Comparison of ENCODE assay signal across 29 cellular contexts in the genomic region with DNA sequence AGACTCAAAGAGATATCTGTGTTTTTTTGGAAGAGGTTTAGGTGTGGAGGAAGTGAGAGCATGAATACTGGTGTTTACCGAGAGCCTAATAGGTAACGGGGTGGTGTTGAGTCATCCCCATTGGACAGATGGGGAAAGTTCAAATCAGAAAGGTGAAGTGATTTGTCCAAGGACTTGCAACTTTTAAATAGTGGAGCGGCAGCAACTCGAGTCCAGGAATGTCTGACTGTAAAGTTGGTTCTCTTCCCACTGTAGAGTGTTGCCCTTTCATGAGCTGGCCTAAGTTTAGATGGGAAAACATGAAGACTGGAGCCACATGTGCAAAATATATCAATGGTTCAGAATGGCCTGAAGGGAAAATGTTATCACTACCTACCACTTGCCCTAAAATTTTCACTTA.
DNase-seq lines count a peak whose midpoint lies in the region; ATAC-seq and TF ChIP-seq lines count a peak whose summit lies in the region.
"Had no signal": no experiment of that assay in that cellular context is flagged by ENCODE, and none has a peak within 500 bp of the region (broad histone marks: within the 10 kb centered on the region; RNA-seq: fewer than 3 reads in every experiment).

No MANE protein-coding gene starts in this region.

- H3K36me3 ChIP-seq in left ventricle myocardium inferior (peaks cover 17% of the 10 kb centered on the region), rectal smooth muscle tissue (ENCODE audit: control insufficient read depth, insufficient read depth, low read length) (no peaks in the 10 kb centered on the region), Karpas-422 (ENCODE audit: insufficient read depth, low read length) (no peaks in the 10 kb centered on the region)
- H3K36me3 ChIP-seq: vagina had no signal

- no peaks in the 10 kb centered on the region for H4K20me1 ChIP-seq in Karpas-422 (ENCODE audit: insufficient read depth, low read depth, low read length)

- H2AFZ ChIP-seq in Karpas-422 (ENCODE audit: low read length) = no peak overlapping the region

- DNase-seq in AG20443 (ENCODE audit: low spot score) (peak; percentile 13), left ventricle myocardium inferior (no peak), COR-L47 (lab: John Stamatoyannopoulos, UW) (no peak), caudate nucleus (lab: John Stamatoyannopoulos, UW) (no peak), Karpas-422 (no peak), SKM-1 (lab: John Stamatoyannopoulos, UW; ENCODE audit: unreplicated experiment) (no peak)
- DNase-seq: activated CD4-positive, alpha-beta memory T cell treated with anti-CD3 and anti-CD28 coated beads, Interleukin-2, amount 10 ng/mL, durations not matched to agents 7 days and 5 days; activated CD4-positive, CD25-positive, alpha-beta regulatory T cell treated with anti-CD3 and anti-CD28 coated beads, Interleukin-2, amount 50 U/mL, for 72 hours; activated naive CD4-positive, alpha-beta T cell treated with anti-CD3 and anti-CD28 coated beads, Interleukin-2, amount 50 U/mL, for 16 hours; amygdala; CD4-positive, alpha-beta memory T cell; cortex of kidney; effector memory CD4-positive, alpha-beta T cell; glutamatergic neuron; islet precursor cell; midbrain; naive thymus-derived CD8-positive, alpha-beta T cell; NCI-H1105; NCI-H1930; NCI-H524 treated with DMSO at 0.1 percent for 48 hours; NK-92 treated with Interleukin-12 subunit alpha and Interleukin-12 subunit beta, amount 100 ng/mL, for 24 hours; nucleus accumbens; small intestine; stimulated activated CD4-positive, alpha-beta T cell treated with anti-CD3 and anti-CD28 coated beads, Interleukin-1b, Interleukin-23, amount 100 ng/mL, for 48 hours; stimulated activated naive CD8-positive, alpha-beta T cell treated with anti-CD3 and anti-CD28 coated beads, Interleukin-15, Interleukin-2, amounts not matched to agents 100 U/mL and 50 U/mL, for 24 hours had no signal

- no peak overlapping the region for H3K4me2 ChIP-seq in Karpas-422 (ENCODE audit: low read depth, low read length, poor library complexity, severe bottlenecking)

- no peaks in the 10 kb centered on the region for H3K9me3 ChIP-seq in left ventricle myocardium inferior (replicated peaks)
- H3K9me3 ChIP-seq in Karpas-422 (ENCODE audit: low read length) = no peaks in the 10 kb centered on the region
- H3K9me3 ChIP-seq: vagina had no signal

- H3K27ac ChIP-seq in left ventricle myocardium inferior (replicated peaks) (peak overlapping the region; percentile 25), rectal smooth muscle tissue (ENCODE audit: low read depth, low read length) (peak overlapping the region; percentile 79), caudate nucleus (ENCODE audit: low read depth, low read length) (no peak overlapping the region), Karpas-422 (ENCODE audit: low read length) (no peak overlapping the region)
- H3K27ac ChIP-seq: vagina had no signal

- no peak for ATAC-seq in SK-N-SH treated with all-trans-retinoic acid at 6 μM for 48 hours
- ATAC-seq: K562; naive thymus-derived CD8-positive, alpha-beta T cell; stimulated activated naive CD8-positive, alpha-beta T cell treated with anti-CD3 and anti-CD28 coated beads, Interleukin-15, Interleukin-2, amounts not matched to agents 100 U/mL and 50 U/mL, for 24 hours had no signal

- H3K79me2 ChIP-seq in Karpas-422 (ENCODE audit: low read length) = no peaks in the 10 kb centered on the region

- H3K9ac ChIP-seq in rectal smooth muscle tissue (ENCODE audit: low read length) (no peak overlapping the region), Karpas-422 (ENCODE audit: low read length) (no peak overlapping the region)

- H3K4me3 ChIP-seq in left ventricle myocardium inferior = no peak overlapping the region
- no peak overlapping the region for H3K4me3 ChIP-seq in rectal smooth muscle tissue (ENCODE audit: low read length)
- H3K4me3 ChIP-seq in Karpas-422 (ENCODE audit: low read length) = no peak overlapping the region
- H3K4me3 ChIP-seq: K562, vagina had no signal

- no peaks in the 10 kb centered on the region for H3K27me3 ChIP-seq in left ventricle myocardium inferior (ENCODE audit: low read depth)
- no peaks in the 10 kb centered on the region for H3K27me3 ChIP-seq in rectal smooth muscle tissue (ENCODE audit: control insufficient read depth, insufficient read depth, low read length)
- H3K27me3 ChIP-seq in Karpas-422 (ENCODE audit: low read length) = no peaks in the 10 kb centered on the region
- H3K27me3 ChIP-seq: vagina had no signal

- no peak for TF ChIP-seq CTCF in left ventricle myocardium inferior (IDR thresholded peaks at IDR 0.05; ENCODE audit: borderline replicate concordance)

- H3K4me1 ChIP-seq in left ventricle myocardium inferior (peaks cover 11% of the 10 kb centered on the region), rectal smooth muscle tissue (ENCODE audit: control insufficient read depth, insufficient read depth, low read length) (peaks cover 19% of the 10 kb centered on the region), Karpas-422 (ENCODE audit: low read length) (no peaks in the 10 kb centered on the region)

- intact Hi-C loops in left ventricle myocardium inferior (cut with micrococcal nuclease) = no loop called here

- no peaks in the 10 kb centered on the region for H3K9me2 ChIP-seq in Karpas-422 (replicated peaks; ENCODE audit: insufficient read depth, low read length)

TF ChIP-seq in SK-N-SH treated with all-trans-retinoic acid at 6 μM for 48 hours, 23 proteins besides CTCF, POLR2A, EP300 and RAD21:
- no peak for TF ChIP-seq OSR1 (CRISPR knock-in tag; IDR thresholded peaks at IDR 0.05)
- TF ChIP-seq ZFP3 (CRISPR knock-in tag; IDR thresholded peaks at IDR 0.05) = no peak
- TF ChIP-seq CSDC2 (CRISPR knock-in tag; IDR thresholded peaks at IDR 0.05) = 0 out of 2 replicates have a peak, but pooled peaks have one; percentile 7
TF ChIP-seq in SK-N-SH treated with all-trans-retinoic acid at 6 μM for 48 hours: peak in this region for 1.

Comparison
In these comparisons a context has a peak if more than half of its experiments do, and no peak if none do; other contexts are left out.
1. H3K27ac ChIP-seq: peak in left ventricle myocardium inferior (single experiment) and rectal smooth muscle tissue (single experiment); none in caudate nucleus (single experiment) and Karpas-422 (single experiment).